ENCODE assay signal across 1 cellular context in genomic region chr11:78192911-78193341, GRCh38.
TF ChIP-seq lines count a peak whose summit lies in the region.

No MANE protein-coding gene starts in this region.

TF ChIP-seq in liver, 16 proteins besides CTCF, POLR2A, EP300 and RAD21 (continued from another document):
- TF ChIP-seq REST (IDR thresholded peaks at IDR 0.05) (no peak), SP1 (IDR thresholded peaks at IDR 0.05) (no peak), NR2F2 (IDR thresholded peaks at IDR 0.05) (no peak), HNF4G (IDR thresholded peaks at IDR 0.05) (no peak)
